8 cellular contexts compared by ENCODE assay signal in genomic region chr20:25987928-25988560, GRCh38.
DNase-seq lines count a peak whose midpoint lies in the region; ATAC-seq and TF ChIP-seq lines count a peak whose summit lies in the region.
"Not testable (repeated sequence)": the region's sequence is repeated elsewhere in the genome, so short reads cannot be mapped to it uniquely, and the experiment has no call there.

No MANE protein-coding gene starts in this region.

- not testable (repeated sequence) for H3K36me3 Mint-ChIP-seq in CD4-positive, alpha-beta T cell (ENCODE audit: low read depth); IgD-negative memory B cell; T-helper 2 cell treated with Interferon-gamma antibody and Interleukin-4, amounts not matched to agents 5 μg/mL and 100 μg/mL, for 36 hours (ENCODE audit: low read depth); activated T-cell treated with anti-CD3 and anti-CD28 coated beads, Interleukin-2, amount 50 U/mL, for 72 hours (ENCODE audit: insufficient read depth in 2 of 2); activated naive CD8-positive, alpha-beta T cell; naive thymus-derived CD8-positive, alpha-beta T cell; stimulated activated naive CD8-positive, alpha-beta T cell treated with anti-CD3 and anti-CD28 coated beads, Interleukin-15, Interleukin-2, amounts not matched to agents 100 ng/mL and 50 ng/mL, for 24 hours (ENCODE audit: low read depth)
- H3K36me3 Mint-ChIP-seq in endothelial cell (ENCODE audit: low read depth, unreplicated experiment): peaks cover 13% of the 10 kb centered on the region

- not testable (repeated sequence) for ATAC-seq in CD4-positive, alpha-beta T cell (ENCODE audit: poor library complexity); activated T-cell treated with anti-CD3 and anti-CD28 coated beads, Interleukin-2, amount 50 U/mL, for 72 hours (replicated peaks in 1 of 2); naive thymus-derived CD8-positive, alpha-beta T cell

- not testable (repeated sequence) for H3K9me3 ChIP-seq in CD4-positive, alpha-beta T cell (ENCODE audit: control insufficient read depth, low read length)

- POLR2A ChIA-PET in CD4-positive, alpha-beta T cell (lab: Charles Lee); naive thymus-derived CD8-positive, alpha-beta T cell (lab: Charles Lee): not testable (repeated sequence)

- intact Hi-C loops in CD4-positive, alpha-beta T cell (cut with DNase I, micrococcal nuclease): not testable (repeated sequence)

- peak overlapping the region; percentile 8 for H3K4me3 Mint-ChIP-seq in CD4-positive, alpha-beta T cell
- H3K4me3 Mint-ChIP-seq in IgD-negative memory B cell (peak overlapping the region; percentile 34 to 92 (median 80)), endothelial cell (ENCODE audit: unreplicated experiment) (peak overlapping the region; percentile 69)
- H3K4me3 Mint-ChIP-seq in T-helper 2 cell treated with Interferon-gamma antibody and Interleukin-4, amounts not matched to agents 5 μg/mL and 100 μg/mL, for 36 hours: peak overlapping the region; percentile 33
- H3K4me3 Mint-ChIP-seq in activated T-cell treated with anti-CD3 and anti-CD28 coated beads, Interleukin-2, amount 50 U/mL, for 72 hours: peak overlapping the region; percentile 15 to 74
- H3K4me3 Mint-ChIP-seq in activated naive CD8-positive, alpha-beta T cell: peak overlapping the region; percentile 76
- peak overlapping the region; percentile 52 to 84 (median 78) for H3K4me3 Mint-ChIP-seq in naive thymus-derived CD8-positive, alpha-beta T cell
- H3K4me3 Mint-ChIP-seq in stimulated activated naive CD8-positive, alpha-beta T cell treated with anti-CD3 and anti-CD28 coated beads, Interleukin-15, Interleukin-2, amounts not matched to agents 100 ng/mL and 50 ng/mL, for 24 hours: peak overlapping the region; percentile 39

- not testable (repeated sequence) for H3K9me3 Mint-ChIP-seq in CD4-positive, alpha-beta T cell; IgD-negative memory B cell; T-helper 2 cell treated with Interferon-gamma antibody and Interleukin-4, amounts not matched to agents 5 μg/mL and 100 μg/mL, for 36 hours; activated T-cell treated with anti-CD3 and anti-CD28 coated beads, Interleukin-2, amount 50 U/mL, for 72 hours; activated naive CD8-positive, alpha-beta T cell (ENCODE audit: low read depth); endothelial cell (ENCODE audit: unreplicated experiment); naive thymus-derived CD8-positive, alpha-beta T cell; stimulated activated naive CD8-positive, alpha-beta T cell treated with anti-CD3 and anti-CD28 coated beads, Interleukin-15, Interleukin-2, amounts not matched to agents 100 ng/mL and 50 ng/mL, for 24 hours

- H3K27ac ChIP-seq in CD4-positive, alpha-beta T cell (ENCODE audit: low read depth, low read length): not testable (repeated sequence)

- TF ChIP-seq CTCF in CD4-positive, alpha-beta T cell (IDR thresholded peaks at IDR 0.05); endothelial cell (IDR thresholded peaks at IDR 0.05; ENCODE audit: unreplicated experiment): not testable (repeated sequence)

- not testable (repeated sequence) for H3K4me1 Mint-ChIP-seq in CD4-positive, alpha-beta T cell (ENCODE audit: low read depth); IgD-negative memory B cell; T-helper 2 cell treated with Interferon-gamma antibody and Interleukin-4, amounts not matched to agents 5 μg/mL and 100 μg/mL, for 36 hours (ENCODE audit: low read depth); activated naive CD8-positive, alpha-beta T cell (ENCODE audit: low read depth)
- peaks cover 13% of the 10 kb centered on the region for H3K4me1 Mint-ChIP-seq in activated T-cell treated with anti-CD3 and anti-CD28 coated beads, Interleukin-2, amount 50 U/mL, for 72 hours (ENCODE audit: low read depth)
- H3K4me1 Mint-ChIP-seq in endothelial cell (ENCODE audit: unreplicated experiment): peaks cover 13% of the 10 kb centered on the region
- peaks cover 12 to 28% (median 15%) of the 10 kb centered on the region in 4 donors for H3K4me1 Mint-ChIP-seq in naive thymus-derived CD8-positive, alpha-beta T cell
- peaks cover 23% of the 10 kb centered on the region for H3K4me1 Mint-ChIP-seq in stimulated activated naive CD8-positive, alpha-beta T cell treated with anti-CD3 and anti-CD28 coated beads, Interleukin-15, Interleukin-2, amounts not matched to agents 100 ng/mL and 50 ng/mL, for 24 hours (ENCODE audit: low read depth)

- not testable (repeated sequence) for H3K27me3 Mint-ChIP-seq in CD4-positive, alpha-beta T cell; T-helper 2 cell treated with Interferon-gamma antibody and Interleukin-4, amounts not matched to agents 5 μg/mL and 100 μg/mL, for 36 hours (ENCODE audit: low read depth); activated naive CD8-positive, alpha-beta T cell; stimulated activated naive CD8-positive, alpha-beta T cell treated with anti-CD3 and anti-CD28 coated beads, Interleukin-15, Interleukin-2, amounts not matched to agents 100 ng/mL and 50 ng/mL, for 24 hours
- H3K27me3 Mint-ChIP-seq in IgD-negative memory B cell (peaks cover 13% of the 10 kb centered on the region), endothelial cell (ENCODE audit: unreplicated experiment) (peaks cover 26% of the 10 kb centered on the region)
- peaks cover 29% of the 10 kb centered on the region for H3K27me3 Mint-ChIP-seq in activated T-cell treated with anti-CD3 and anti-CD28 coated beads, Interleukin-2, amount 50 U/mL, for 72 hours (ENCODE audit: low read depth)
- H3K27me3 Mint-ChIP-seq in naive thymus-derived CD8-positive, alpha-beta T cell: peaks cover 0 to 13% (median 8%) of the 10 kb centered on the region in 5 donors

- H3K27me3 ChIP-seq in CD4-positive, alpha-beta T cell (ENCODE audit: control insufficient read depth, insufficient read depth, low read length): not testable (repeated sequence)

- not testable (repeated sequence) for DNase-seq in CD4-positive, alpha-beta T cell; T-helper 2 cell treated with Interferon-gamma antibody and Interleukin-4, amounts not matched to agents 5 μg/mL and 100 μg/mL, for 36 hours (ENCODE audit: low spot score); activated T-cell treated with anti-CD3 and anti-CD28 coated beads, Interleukin-2, amount 50 U/mL, for 72 hours; endothelial cell (ENCODE audit: low spot score); naive thymus-derived CD8-positive, alpha-beta T cell

- CTCF ChIA-PET in CD4-positive, alpha-beta T cell (lab: Charles Lee): not testable (repeated sequence)

- not testable (repeated sequence) for H3K27ac Mint-ChIP-seq in CD4-positive, alpha-beta T cell; T-helper 2 cell treated with Interferon-gamma antibody and Interleukin-4, amounts not matched to agents 5 μg/mL and 100 μg/mL, for 36 hours; activated T-cell treated with anti-CD3 and anti-CD28 coated beads, Interleukin-2, amount 50 U/mL, for 72 hours; activated naive CD8-positive, alpha-beta T cell; stimulated activated naive CD8-positive, alpha-beta T cell treated with anti-CD3 and anti-CD28 coated beads, Interleukin-15, Interleukin-2, amounts not matched to agents 100 ng/mL and 50 ng/mL, for 24 hours
- H3K27ac Mint-ChIP-seq in IgD-negative memory B cell: peak overlapping the region in 1 of 3 donors; percentile 60
- peak overlapping the region; percentile 28 for H3K27ac Mint-ChIP-seq in endothelial cell (ENCODE audit: unreplicated experiment)
- H3K27ac Mint-ChIP-seq in naive thymus-derived CD8-positive, alpha-beta T cell: peak overlapping the region in 1 of 10 donors; percentile 78

Comparison
In these comparisons a context has a peak if more than half of its experiments do, and no peak if none do; other contexts are left out.
1. H3K4me3 Mint-ChIP-seq: peak in every context shown above with its lines; median percentile 80 in IgD-negative memory B cell; 78 in naive thymus-derived CD8-positive, alpha-beta T cell; 76 in activated naive CD8-positive, alpha-beta T cell; 69 in endothelial cell; 44 in activated T-cell treated with anti-CD3 and anti-CD28 coated beads, Interleukin-2, amount 50 U/mL, for 72 hours; 39 in stimulated activated naive CD8-positive, alpha-beta T cell treated with anti-CD3 and anti-CD28 coated beads, Interleukin-15, Interleukin-2, amounts not matched to agents 100 ng/mL and 50 ng/mL, for 24 hours; 33 in T-helper 2 cell treated with Interferon-gamma antibody and Interleukin-4, amounts not matched to agents 5 μg/mL and 100 μg/mL, for 36 hours; 8 in CD4-positive, alpha-beta T cell.